In the genomic region with DNA sequence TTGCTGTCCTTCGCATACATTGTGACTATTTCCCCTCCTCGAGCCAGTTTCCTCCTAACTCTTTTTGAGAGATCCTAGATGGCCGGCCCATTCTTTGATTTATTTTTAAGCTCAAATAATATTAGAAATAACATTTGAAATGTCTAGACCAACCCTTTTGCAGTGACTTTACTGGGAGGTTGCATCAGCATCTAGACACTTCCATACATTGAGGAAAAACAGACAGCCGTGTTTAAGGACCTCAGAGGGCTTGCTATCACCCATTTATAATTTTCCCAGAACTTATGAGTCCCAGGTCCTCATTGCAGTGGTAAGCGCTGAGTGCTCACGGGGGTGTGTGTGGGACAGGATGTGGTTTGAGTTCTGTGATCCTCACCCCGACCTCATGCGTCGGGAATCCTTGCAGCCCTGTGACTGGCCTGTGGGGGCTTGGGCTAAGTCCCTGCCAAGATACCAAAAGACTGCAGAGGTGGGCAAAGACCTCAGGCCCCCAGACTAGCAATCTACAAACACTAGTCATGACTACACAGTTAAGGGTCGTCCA, we compare ENCODE assay signal across 15 cellular contexts. TPM values are rescaled to one million over a fixed set of nuclear protein-coding genes. Genes with fewer than 3 reads are reported as not detected.
DNase-seq lines count a peak whose midpoint lies in the region; ATAC-seq, FAIRE-seq and TF ChIP-seq lines count a peak whose summit lies in the region.
"Had no signal": no experiment of that assay in that cellular context is flagged by ENCODE, and none has a peak within 500 bp of the region (broad histone marks: within the 10 kb centered on the region; RNA-seq: fewer than 3 reads in every experiment).

A gene with protein sequence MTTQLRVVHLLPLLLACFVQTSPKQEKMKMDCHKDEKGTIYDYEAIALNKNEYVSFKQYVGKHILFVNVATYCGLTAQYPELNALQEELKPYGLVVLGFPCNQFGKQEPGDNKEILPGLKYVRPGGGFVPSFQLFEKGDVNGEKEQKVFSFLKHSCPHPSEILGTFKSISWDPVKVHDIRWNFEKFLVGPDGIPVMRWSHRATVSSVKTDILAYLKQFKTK (plus strand): TSS at position 386 of the 544 bp plus-strand sequence. CDS start 133 bp downstream, at position 519.

- peaks cover 38% of the 10 kb centered on the region for H3K4me1 Mint-ChIP-seq in activated naive CD4-positive, alpha-beta T cell treated with anti-CD3 and anti-CD28 coated beads, Interleukin-2, amount 10 ng/mL, durations not matched to agents 7 days and 5 days
- H3K4me1 Mint-ChIP-seq in endodermal cell, result peaks cover 19% of the 10 kb centered on the region
- peaks cover 28% of the 10 kb centered on the region for H3K4me1 Mint-ChIP-seq in stimulated activated naive CD8-positive, alpha-beta T cell treated with anti-CD3 and anti-CD28 coated beads, Interleukin-15, amount 100 ng/mL, for 72 hours

- peak; percentile 50 for DNase-seq in activated naive CD4-positive, alpha-beta T cell treated with anti-CD3 and anti-CD28 coated beads, Interleukin-2, amount 10 ng/mL, durations not matched to agents 7 days and 5 days
- no peak for DNase-seq in activated naive CD4-positive, alpha-beta T cell treated with anti-CD3 and anti-CD28 coated beads, Interleukin-2, amount 50 U/mL, for 16 hours
- DNase-seq in RCC 7860 (ENCODE audit: low spot score), result peak; percentile 9
- DNase-seq in endodermal cell, result peak; percentile 66
- peak in 1 of 2 donors; percentile 20 for DNase-seq in stimulated activated naive CD8-positive, alpha-beta T cell treated with anti-CD3 and anti-CD28 coated beads, Interleukin-15, amount 100 ng/mL, for 72 hours
- DNase-seq in activated gamma-delta T cell treated with Interleukin-2 at 50 U/mL for 16 hours, result no peak
- no peak for DNase-seq in CD1c-positive myeloid dendritic cell (ENCODE audit: extremely low spot score)
- DNase-seq: activated CD4-positive, CD25-positive, alpha-beta regulatory T cell; effector memory CD8-positive, alpha-beta T cell; mucosa of descending colon; NCI-H1092 had no signal

- peaks cover 17% of the 10 kb centered on the region for H3K4me1 ChIP-seq in endodermal cell (ENCODE audit: control insufficient read depth, insufficient read depth, low read length)
- H3K4me1 ChIP-seq: gastroesophageal sphincter had no signal

- ATAC-seq in stimulated activated naive CD8-positive, alpha-beta T cell treated with anti-CD3 and anti-CD28 coated beads, Interleukin-15, amount 100 ng/mL, for 72 hours, result peak; percentile 72
- no peak for ATAC-seq in HG03097 (IDR thresholded peaks at IDR 0.05; ENCODE audit: low FRiP score, unreplicated experiment)
- ATAC-seq: effector memory CD8-positive, alpha-beta T cell; gastroesophageal sphincter; mucosa of descending colon had no signal

- H3K36me3 ChIP-seq in endodermal cell (ENCODE audit: control insufficient read depth, insufficient read depth, low read length), result no peaks in the 10 kb centered on the region
- H3K36me3 ChIP-seq: gastroesophageal sphincter had no signal

- H3K27me3 Mint-ChIP-seq in activated naive CD4-positive, alpha-beta T cell treated with anti-CD3 and anti-CD28 coated beads, Interleukin-2, amount 10 ng/mL, durations not matched to agents 7 days and 5 days, result peaks cover 47% of the 10 kb centered on the region
- peaks cover 11% of the 10 kb centered on the region for H3K27me3 Mint-ChIP-seq in endodermal cell (ENCODE audit: insufficient read depth)
- peaks cover 31% of the 10 kb centered on the region for H3K27me3 Mint-ChIP-seq in stimulated activated naive CD8-positive, alpha-beta T cell treated with anti-CD3 and anti-CD28 coated beads, Interleukin-15, amount 100 ng/mL, for 72 hours

- no peak within 1 kb of the TSS for H3K27ac Mint-ChIP-seq in activated naive CD4-positive, alpha-beta T cell treated with anti-CD3 and anti-CD28 coated beads, Interleukin-2, amount 10 ng/mL, durations not matched to agents 7 days and 5 days
- H3K27ac Mint-ChIP-seq in endodermal cell, result no peak within 1 kb of the TSS
- H3K27ac Mint-ChIP-seq in stimulated activated naive CD8-positive, alpha-beta T cell treated with anti-CD3 and anti-CD28 coated beads, Interleukin-15, amount 100 ng/mL, for 72 hours, result peak within 1 kb of the TSS in 1 of 2 donors; percentile 88
- H3K27ac Mint-ChIP-seq: effector memory CD8-positive, alpha-beta T cell had no signal

- no peak within 1 kb of the TSS for H3K4me3 Mint-ChIP-seq in activated naive CD4-positive, alpha-beta T cell treated with anti-CD3 and anti-CD28 coated beads, Interleukin-2, amount 10 ng/mL, durations not matched to agents 7 days and 5 days
- H3K4me3 Mint-ChIP-seq in endodermal cell, result no peak within 1 kb of the TSS
- no peak within 1 kb of the TSS for H3K4me3 Mint-ChIP-seq in stimulated activated naive CD8-positive, alpha-beta T cell treated with anti-CD3 and anti-CD28 coated beads, Interleukin-15, amount 100 ng/mL, for 72 hours
- H3K4me3 Mint-ChIP-seq: effector memory CD8-positive, alpha-beta T cell had no signal

- H3K9ac ChIP-seq in endodermal cell (ENCODE audit: extremely low read depth, low read length, poor library complexity, severe bottlenecking), result no peak within 1 kb of the TSS

- no peak within 1 kb of the TSS for H3K27ac ChIP-seq in endodermal cell (ENCODE audit: low read depth, low read length)
- H3K27ac ChIP-seq: gastroesophageal sphincter had no signal

- H3K9me3 ChIP-seq in endodermal cell (ENCODE audit: control insufficient read depth, low read length), result no peaks in the 10 kb centered on the region
- H3K9me3 ChIP-seq: gastroesophageal sphincter, mucosa of descending colon had no signal

- 60 to 88% methylated on average over 1 to 10 of the region's 10 CpGs for WGBS in endodermal cell (ENCODE audit: insufficient coverage in 1 of 2, insufficient read length in 1 of 2), 2 experiments

- CTCF ChIA-PET in activated naive CD4-positive, alpha-beta T cell treated with anti-CD3 and anti-CD28 coated beads, Interleukin-2, amount 10 ng/mL, durations not matched to agents 7 days and 5 days (lab: Charles Lee), result no interaction called here

- H3K27me3 ChIP-seq in endodermal cell (ENCODE audit: control insufficient read depth, insufficient read depth, low read length, poor library complexity, severe bottlenecking), result no peaks in the 10 kb centered on the region

- H3K9me3 Mint-ChIP-seq in activated naive CD4-positive, alpha-beta T cell treated with anti-CD3 and anti-CD28 coated beads, Interleukin-2, amount 10 ng/mL, durations not matched to agents 7 days and 5 days, result no peaks in the 10 kb centered on the region
- no peaks in the 10 kb centered on the region for H3K9me3 Mint-ChIP-seq in endodermal cell
- no peaks in the 10 kb centered on the region for H3K9me3 Mint-ChIP-seq in stimulated activated naive CD8-positive, alpha-beta T cell treated with anti-CD3 and anti-CD28 coated beads, Interleukin-15, amount 100 ng/mL, for 72 hours
- H3K9me3 Mint-ChIP-seq: effector memory CD8-positive, alpha-beta T cell had no signal

- no peak within 1 kb of the TSS for H3K4me3 ChIP-seq in endodermal cell (ENCODE audit: low read length)
- H3K4me3 ChIP-seq: gastroesophageal sphincter, mucosa of descending colon had no signal

- H3K36me3 Mint-ChIP-seq in activated naive CD4-positive, alpha-beta T cell treated with anti-CD3 and anti-CD28 coated beads, Interleukin-2, amount 10 ng/mL, durations not matched to agents 7 days and 5 days, result no peaks in the 10 kb centered on the region
- H3K36me3 Mint-ChIP-seq in endodermal cell (ENCODE audit: low read depth), result no peaks in the 10 kb centered on the region

- TF ChIP-seq CTCF in endodermal cell (conservative IDR thresholded peaks at IDR 0.05), result peak; percentile 17

- FAIRE-seq in RCC 7860 (lab: Jason Lieb, UNC), result no peak
- FAIRE-seq: bronchial epithelial cell, keratinocyte had no signal

RNA-seq across cellular contexts. Expression of the gene that starts here (rescaled TPM):
- not detected for total RNA-seq in endodermal cell
- polyA plus RNA-seq in endodermal cell (2013, experiment 1 of 2), result not detected
- not detected for polyA plus RNA-seq in endodermal cell (2013, experiment 2 of 2)
- total RNA-seq: bronchial epithelial cell, gastroesophageal sphincter, mucosa of descending colon had no signal
- polyA plus RNA-seq: keratinocyte had no signal

Comparison
In these comparisons a context has a peak if more than half of its experiments do, and no peak if none do; other contexts are left out.
1. DNase-seq: peak in activated naive CD4-positive, alpha-beta T cell treated with anti-CD3 and anti-CD28 coated beads, Interleukin-2, amount 10 ng/mL, durations not matched to agents 7 days and 5 days (single experiment) and RCC 7860 (single experiment); none in activated naive CD4-positive, alpha-beta T cell treated with anti-CD3 and anti-CD28 coated beads, Interleukin-2, amount 50 U/mL, for 16 hours (single experiment), activated gamma-delta T cell treated with Interleukin-2 at 50 U/mL for 16 hours (single experiment) and CD1c-positive myeloid dendritic cell (single experiment).
2. Peak in DNase-seq in endodermal cell; RNA of the gene not detected or under 1 TPM.